ENCODE assay signal across 26 cellular contexts in the genomic region with DNA sequence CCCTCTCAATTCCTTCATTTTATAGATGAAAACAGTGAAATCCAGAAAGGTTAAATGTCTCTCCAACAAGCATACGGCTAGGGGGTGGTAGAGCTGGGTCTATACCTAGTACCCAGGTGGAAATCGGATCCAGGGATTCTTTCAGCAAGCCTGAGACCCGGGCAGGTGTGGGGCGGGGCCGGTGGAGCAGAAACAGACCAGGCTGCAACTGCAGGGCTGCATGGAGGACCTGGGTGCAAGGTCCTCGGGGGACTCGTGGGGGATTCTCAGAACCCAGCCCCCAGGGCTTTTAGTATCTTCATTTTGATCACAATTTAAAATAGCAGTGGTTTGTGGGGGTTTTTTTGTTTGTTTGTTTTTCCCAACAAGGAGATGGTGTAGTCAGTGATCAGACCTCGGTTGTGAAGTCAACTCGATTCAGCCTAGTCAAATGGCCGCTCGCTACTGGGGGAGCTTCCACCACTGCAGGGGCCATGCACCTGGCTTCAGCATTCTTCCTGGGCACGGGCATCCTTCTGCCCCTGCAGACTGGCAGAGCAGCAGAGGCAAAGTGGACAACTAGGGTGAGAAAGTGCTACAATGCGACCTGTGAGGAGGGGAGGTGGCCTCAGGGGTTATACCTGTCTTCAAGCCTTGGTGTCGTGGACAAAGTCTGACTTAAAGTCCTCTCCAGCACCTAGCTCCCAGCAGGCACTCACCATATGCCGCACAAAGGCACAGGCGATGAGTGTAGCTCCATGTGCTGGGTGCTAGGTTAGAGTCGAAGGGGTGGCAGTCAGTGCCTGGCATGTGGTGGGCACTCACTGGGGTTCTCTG. TPM values are rescaled to one million over a fixed set of nuclear protein-coding genes. Genes with fewer than 3 reads are reported as not detected.
DNase-seq lines count a peak whose midpoint lies in the region; ATAC-seq and TF ChIP-seq lines count a peak whose summit lies in the region.
"Had no signal": no experiment of that assay in that cellular context is flagged by ENCODE, and none has a peak within 500 bp of the region (broad histone marks: within the 10 kb centered on the region; RNA-seq: fewer than 3 reads in every experiment).

No MANE protein-coding gene starts in this region.

- no peak for ATAC-seq in T-helper 17 cell
- ATAC-seq: activated CD4-positive, CD25-positive, alpha-beta regulatory T cell treated with anti-CD3 and anti-CD28 coated beads, Interleukin-2, amount 50 U/mL, for 24 hours; activated naive CD8-positive, alpha-beta T cell treated with anti-CD3 and anti-CD28 coated beads, Interleukin-2, amount 50 U/mL, for 24 hours; body of pancreas; sciatic nerve had no signal

- POLR2A ChIA-PET in activated CD4-positive, alpha-beta memory T cell treated with anti-CD3 and anti-CD28 coated beads, Interleukin-2, amount 10 ng/mL, durations not matched to agents 7 days and 5 days (lab: Charles Lee): interaction anchor here (1.0 kb wide), 1 partner anchor 183 kb away, joined by 3 read pairs; no protein-coding TSS in a partner anchor
- POLR2A ChIA-PET in activated CD4-positive, alpha-beta memory T cell treated with anti-CD3 and anti-CD28 coated beads for 36 hours (lab: Charles Lee): interaction anchor here (0.6 kb wide), 1 partner anchor 507 kb away, joined by 3 read pairs; no protein-coding TSS in a partner anchor

- H3K27me3 ChIP-seq in ascending aorta: no peaks in the 10 kb centered on the region
- H3K27me3 ChIP-seq: BE2C, body of pancreas, dorsolateral prefrontal cortex, SJCRH30, upper lobe of left lung had no signal

- no peak overlapping the region for H3K4me3 ChIP-seq in ascending aorta
- H3K4me3 ChIP-seq: body of pancreas, SJCRH30, upper lobe of left lung had no signal

- H3K4me3 Mint-ChIP-seq in activated CD4-positive, alpha-beta memory T cell treated with anti-CD3 and anti-CD28 coated beads, Interleukin-2, amount 10 ng/mL, durations not matched to agents 7 days and 5 days: peak overlapping the region; percentile 1
- no peak overlapping the region for H3K4me3 Mint-ChIP-seq in activated CD4-positive, alpha-beta memory T cell treated with anti-CD3 and anti-CD28 coated beads for 36 hours
- H3K4me3 Mint-ChIP-seq in T-helper 17 cell: no peak overlapping the region
- peak overlapping the region; percentile 76 for H3K4me3 Mint-ChIP-seq in neural crest cell
- H3K4me3 Mint-ChIP-seq: activated naive CD8-positive, alpha-beta T cell treated with anti-CD3 and anti-CD28 coated beads, Interleukin-2, amount 50 U/mL, for 24 hours had no signal

- peaks cover 3% of the 10 kb centered on the region for H3K27me3 Mint-ChIP-seq in activated CD4-positive, alpha-beta memory T cell treated with anti-CD3 and anti-CD28 coated beads, Interleukin-2, amount 10 ng/mL, durations not matched to agents 7 days and 5 days
- H3K27me3 Mint-ChIP-seq in activated CD4-positive, alpha-beta memory T cell treated with anti-CD3 and anti-CD28 coated beads for 36 hours: no peaks in the 10 kb centered on the region
- H3K27me3 Mint-ChIP-seq in T-helper 17 cell (peaks cover 10% of the 10 kb centered on the region), neural crest cell (ENCODE audit: low read depth) (peaks cover 6% of the 10 kb centered on the region)

- no peaks in the 10 kb centered on the region for H3K9me3 ChIP-seq in T-helper 17 cell (ENCODE audit: control insufficient read depth, low read length, poor library complexity, severe bottlenecking)
- H3K9me3 ChIP-seq in ascending aorta: no peaks in the 10 kb centered on the region
- H3K9me3 ChIP-seq: BE2C, body of pancreas, SJCRH30, upper lobe of left lung had no signal

- no peaks in the 10 kb centered on the region for H3K9me3 Mint-ChIP-seq in activated CD4-positive, alpha-beta memory T cell treated with anti-CD3 and anti-CD28 coated beads, Interleukin-2, amount 10 ng/mL, durations not matched to agents 7 days and 5 days
- H3K9me3 Mint-ChIP-seq in activated CD4-positive, alpha-beta memory T cell treated with anti-CD3 and anti-CD28 coated beads for 36 hours: no peaks in the 10 kb centered on the region
- no peaks in the 10 kb centered on the region for H3K9me3 Mint-ChIP-seq in neural crest cell
- H3K9me3 Mint-ChIP-seq: activated naive CD8-positive, alpha-beta T cell treated with anti-CD3 and anti-CD28 coated beads, Interleukin-2, amount 50 U/mL, for 24 hours had no signal

- TF ChIP-seq CTCF in neural crest cell (conservative IDR thresholded peaks at IDR 0.05): no peak
- TF ChIP-seq CTCF in ascending aorta (IDR thresholded peaks at IDR 0.05): no peak

- intact Hi-C loops in activated CD4-positive, alpha-beta memory T cell treated with anti-CD3 and anti-CD28 coated beads for 36 hours (cut with micrococcal nuclease): no loop called here
- intact Hi-C loops in ascending aorta (cut with DNase I): no loop called here

- H3K4me1 ChIP-seq in ascending aorta: peaks cover 0 to 7% of the 10 kb centered on the region in 2 donors
- H3K4me1 ChIP-seq: BE2C had no signal

- H3K27ac Mint-ChIP-seq in activated CD4-positive, alpha-beta memory T cell treated with anti-CD3 and anti-CD28 coated beads, Interleukin-2, amount 10 ng/mL, durations not matched to agents 7 days and 5 days: no peak overlapping the region
- H3K27ac Mint-ChIP-seq in activated CD4-positive, alpha-beta memory T cell treated with anti-CD3 and anti-CD28 coated beads for 36 hours: no peak overlapping the region
- H3K27ac Mint-ChIP-seq in T-helper 17 cell (peak overlapping the region; percentile 87), neural crest cell (ENCODE audit: unreplicated experiment) (no peak overlapping the region)
- H3K27ac Mint-ChIP-seq: activated naive CD8-positive, alpha-beta T cell treated with anti-CD3 and anti-CD28 coated beads, Interleukin-2, amount 50 U/mL, for 24 hours had no signal

- CTCF ChIA-PET in activated CD4-positive, alpha-beta memory T cell treated with anti-CD3 and anti-CD28 coated beads, Interleukin-2, amount 10 ng/mL, durations not matched to agents 7 days and 5 days (lab: Charles Lee): interaction anchor here (1.1 to 4.9 kb wide), 3 partner anchors 46 to 441 kb away, joined by 4 to 36 read pairs (median 6); a partner anchor contains a TSS
- CTCF ChIA-PET in activated CD4-positive, alpha-beta memory T cell treated with anti-CD3 and anti-CD28 coated beads for 36 hours (lab: Charles Lee): interaction anchor here (1.2 to 4.8 kb wide), 4 partner anchors 111 to 441 kb away, joined by 4 to 65 read pairs (median 24); no protein-coding TSS in a partner anchor

- no peak overlapping the region for H3K27ac ChIP-seq in ascending aorta
- H3K27ac ChIP-seq: body of pancreas, SJCRH30, upper lobe of left lung had no signal

- peaks cover 7% of the 10 kb centered on the region for H3K4me1 Mint-ChIP-seq in activated CD4-positive, alpha-beta memory T cell treated with anti-CD3 and anti-CD28 coated beads, Interleukin-2, amount 10 ng/mL, durations not matched to agents 7 days and 5 days
- H3K4me1 Mint-ChIP-seq in activated CD4-positive, alpha-beta memory T cell treated with anti-CD3 and anti-CD28 coated beads for 36 hours (ENCODE audit: low read depth): peaks cover 14% of the 10 kb centered on the region
- peaks cover 18% of the 10 kb centered on the region for H3K4me1 Mint-ChIP-seq in T-helper 17 cell
- peaks cover 18% of the 10 kb centered on the region for H3K4me1 Mint-ChIP-seq in neural crest cell

- no peaks in the 10 kb centered on the region for H3K36me3 Mint-ChIP-seq in activated CD4-positive, alpha-beta memory T cell treated with anti-CD3 and anti-CD28 coated beads, Interleukin-2, amount 10 ng/mL, durations not matched to agents 7 days and 5 days (ENCODE audit: low read depth)
- no peaks in the 10 kb centered on the region for H3K36me3 Mint-ChIP-seq in activated CD4-positive, alpha-beta memory T cell treated with anti-CD3 and anti-CD28 coated beads for 36 hours
- H3K36me3 Mint-ChIP-seq in T-helper 17 cell (ENCODE audit: low read depth) (no peaks in the 10 kb centered on the region), neural crest cell (ENCODE audit: low read depth) (no peaks in the 10 kb centered on the region)

- H3K36me3 ChIP-seq in ascending aorta: no peaks in the 10 kb centered on the region
- H3K36me3 ChIP-seq: BE2C, SJCRH30, upper lobe of left lung had no signal

- no peak for DNase-seq in activated CD4-positive, alpha-beta memory T cell treated with anti-CD3 and anti-CD28 coated beads, Interleukin-2, amount 10 ng/mL, durations not matched to agents 7 days and 5 days
- DNase-seq in activated CD4-positive, alpha-beta memory T cell treated with anti-CD3 and anti-CD28 coated beads for 36 hours: no peak
- peak; percentile 17 for DNase-seq in COLO668 (lab: John Stamatoyannopoulos, UW; ENCODE audit: unreplicated experiment)
- no peak for DNase-seq in T-helper 17 cell
- DNase-seq in neural crest cell (ENCODE audit: low read depth, low spot score): no peak
- no peak for DNase-seq in NCI-H2196 (lab: John Stamatoyannopoulos, UW; ENCODE audit: unreplicated experiment)
- no peak for DNase-seq in A172 (ENCODE audit: low spot score)
- no peak for DNase-seq in ascending aorta (ENCODE audit: low spot score in 2 of 2)
- DNase-seq: activated gamma-delta T cell; activated naive CD8-positive, alpha-beta T cell treated with anti-CD3 and anti-CD28 coated beads, Interleukin-2, amount 50 U/mL, for 24 hours; activated T-cell treated with anti-CD3 and anti-CD28 coated beads for 4 hours; BE2C; body of pancreas; cerebellar nuclear complex; dorsolateral prefrontal cortex; kidney; MV-4-11; NCI-H1436 treated with DMSO at 0.1 percent for 48 hours; NCI-H774; posterior cingulate gyrus; SJCRH30; stimulated activated CD4-positive, alpha-beta T cell treated with anti-CD3 and anti-CD28 coated beads, Interleukin-12 subunit alpha, Interleukin-12 subunit beta, amount 100 ng/mL, for 4 hours; stimulated activated CD4-positive, alpha-beta T cell treated with anti-CD3 and anti-CD28 coated beads, Interleukin-4, amount 100 ng/mL, for 1 hour had no signal

RNA-seq across cellular contexts. Expression of a gene that starts 46.3 kb away (rescaled TPM):
- total RNA-seq in activated CD4-positive, alpha-beta memory T cell treated with anti-CD3 and anti-CD28 coated beads, Interleukin-2, amount 10 ng/mL, durations not matched to agents 7 days and 5 days: 10 to 100 TPM; 58.7 to 67.0 TPM
- total RNA-seq in activated CD4-positive, alpha-beta memory T cell treated with anti-CD3 and anti-CD28 coated beads for 36 hours: 10 to 100 TPM; 64.5 to 73.7 TPM
- 10 to 100 TPM; 80.5 to 89.4 TPM for total RNA-seq in T-helper 17 cell
- 71.3 and 71.4 TPM in 2 replicates for total RNA-seq in neural crest cell
- total RNA-seq in A172 (2014; rRNA removed; shearing (Covaris generic)): 68.0 and 83.0 TPM in 2 replicates
- 21.5 TPM for total RNA-seq in ascending aorta

Comparison
In these comparisons a context has a peak if more than half of its experiments do, and no peak if none do; other contexts are left out.
1. H3K4me3 Mint-ChIP-seq: peak in activated CD4-positive, alpha-beta memory T cell treated with anti-CD3 and anti-CD28 coated beads, Interleukin-2, amount 10 ng/mL, durations not matched to agents 7 days and 5 days (single experiment) and neural crest cell (single experiment); none in activated CD4-positive, alpha-beta memory T cell treated with anti-CD3 and anti-CD28 coated beads for 36 hours (single experiment) and T-helper 17 cell (single experiment).